In genomic region chr1:236844499-236845271, GRCh38 we compare ENCODE assay signal across 16 cellular contexts. TPM values are rescaled to one million over a fixed set of nuclear protein-coding genes. Genes with fewer than 3 reads are reported as not detected.
DNase-seq lines count a peak whose midpoint lies in the region; ATAC-seq and TF ChIP-seq lines count a peak whose summit lies in the region.
"Had no signal": no experiment of that assay in that cellular context is flagged by ENCODE, and none has a peak within 500 bp of the region (broad histone marks: within the 10 kb centered on the region; RNA-seq: fewer than 3 reads in every experiment).

No MANE protein-coding gene starts in this region.

- no peak overlapping the region for H3K9ac ChIP-seq in rectal smooth muscle tissue (ENCODE audit: low read length)

- H3K4me1 ChIP-seq in left ventricle myocardium inferior: peaks cover 43% of the 10 kb centered on the region
- H3K4me1 ChIP-seq in rectal smooth muscle tissue (ENCODE audit: control insufficient read depth, insufficient read depth, low read length): peaks cover 4% of the 10 kb centered on the region

- H3K36me3 ChIP-seq in left ventricle myocardium inferior: peaks cover 39% of the 10 kb centered on the region
- H3K36me3 ChIP-seq in rectal smooth muscle tissue (ENCODE audit: control insufficient read depth, insufficient read depth, low read length): peaks cover 8% of the 10 kb centered on the region

- H3K27ac ChIP-seq in left ventricle myocardium inferior (replicated peaks): peak overlapping the region; percentile 76
- H3K27ac ChIP-seq in rectal smooth muscle tissue (ENCODE audit: low read depth, low read length): peak overlapping the region; percentile 11

- no peak for TF ChIP-seq CTCF in left ventricle myocardium inferior (IDR thresholded peaks at IDR 0.05; ENCODE audit: borderline replicate concordance)

- H3K4me3 ChIP-seq in left ventricle myocardium inferior: no peak overlapping the region
- no peak overlapping the region for H3K4me3 ChIP-seq in rectal smooth muscle tissue (ENCODE audit: low read length)

- DNase-seq in ELR (ENCODE audit: low read depth) (peak; percentile 33), amniotic epithelial cell (ENCODE audit: low read depth) (peak; percentile 72), left ventricle myocardium inferior (no peak), head of caudate nucleus (no peak), activated T-cell treated with anti-CD3 and anti-CD28 coated beads for 4 hours (no peak), NCI-H226 (no peak)
- DNase-seq: activated T-cell treated with anti-CD3 and anti-CD28 coated beads, Interleukin-2, amount 50 U/mL, for 24 hours; anterior cingulate cortex; CD8-positive, alpha-beta T cell; NCI-H1930; NCI-H82; stimulated activated CD4-positive, alpha-beta T cell treated with anti-CD3 and anti-CD28 coated beads, Interleukin-4, amount 100 ng/mL, for 1 hour; stimulated activated naive B cell treated with anti-CD40 and anti-IgM and Interleukin-4, amounts not matched to agents 10 μg/mL and 1 μg/mL and 100 μg/mL, for 72 hours had no signal

- no peaks in the 10 kb centered on the region for H3K9me3 ChIP-seq in left ventricle myocardium inferior (replicated peaks)

- intact Hi-C loops in left ventricle myocardium inferior (cut with micrococcal nuclease): no loop called here
- intact Hi-C loops in head of caudate nucleus (cut with DNase I): no loop called here

- no peak for ATAC-seq in GM18519 (IDR thresholded peaks at IDR 0.05; ENCODE audit: low FRiP score, unreplicated experiment)
- ATAC-seq: activated CD4-positive, CD25-positive, alpha-beta regulatory T cell treated with anti-CD3 and anti-CD28 coated beads, Interleukin-2, amount 50 U/mL, for 24 hours; CD8-positive, alpha-beta T cell; stimulated activated naive B cell treated with anti-CD40 and anti-IgM and Interleukin-4, amounts not matched to agents 10 μg/mL and 1 μg/mL and 100 μg/mL, for 72 hours had no signal

- H3K27me3 ChIP-seq in left ventricle myocardium inferior (ENCODE audit: low read depth): no peaks in the 10 kb centered on the region
- H3K27me3 ChIP-seq in rectal smooth muscle tissue (ENCODE audit: control insufficient read depth, insufficient read depth, low read length): no peaks in the 10 kb centered on the region

RNA-seq across cellular contexts. Expression of gene MTR, which starts 49.6 kb away (rescaled TPM):
- total RNA-seq in left ventricle myocardium inferior: 47.6 TPM

Comparison
In these comparisons a context has a peak if more than half of its experiments do, and no peak if none do; other contexts are left out.
1. DNase-seq: peak in ELR (single experiment) and amniotic epithelial cell (single experiment); none in left ventricle myocardium inferior (single experiment), head of caudate nucleus (0 of 42), activated T-cell treated with anti-CD3 and anti-CD28 coated beads for 4 hours (single experiment) and NCI-H226 (single experiment).